14 cellular contexts compared by ENCODE assay signal in genomic region chr5:107652839-107653607, GRCh38. TPM values are rescaled to one million over a fixed set of nuclear protein-coding genes. Genes with fewer than 3 reads are reported as not detected.
DNase-seq lines count a peak whose midpoint lies in the region; ATAC-seq and TF ChIP-seq lines count a peak whose summit lies in the region.
"Had no signal": no experiment of that assay in that cellular context is flagged by ENCODE, and none has a peak within 500 bp of the region (broad histone marks: within the 10 kb centered on the region; RNA-seq: fewer than 3 reads in every experiment).

No MANE protein-coding gene starts in this region.

- H3K36me3 Mint-ChIP-seq in glutamatergic neuron (ENCODE audit: unreplicated experiment), result no peaks in the 10 kb centered on the region
- no peaks in the 10 kb centered on the region for H3K36me3 Mint-ChIP-seq in naive thymus-derived CD4-positive, alpha-beta T cell

- peak overlapping the region; percentile 83 for H3K4me3 Mint-ChIP-seq in glutamatergic neuron (ENCODE audit: unreplicated experiment)
- H3K4me3 Mint-ChIP-seq in naive thymus-derived CD4-positive, alpha-beta T cell, result no peak overlapping the region
- H3K4me3 Mint-ChIP-seq: activated T-cell treated with anti-CD3 and anti-CD28 coated beads, Interleukin-2, amount 50 U/mL, for 72 hours had no signal

- intact Hi-C loops in left ventricle myocardium superior (cut with micrococcal nuclease) (no loop called here), Right ventricle myocardium superior (cut with DNase I) (no loop called here), upper lobe of right lung (cut with DNase I) (no loop called here), posterior cingulate gyrus (cut with DNase I) (no loop called here)
- intact Hi-C loops in naive thymus-derived CD4-positive, alpha-beta T cell (cut with micrococcal nuclease), result no loop called here

- no peak for DNase-seq in left ventricle myocardium superior
- no peak for DNase-seq in Right ventricle myocardium superior
- peak; percentile 62 for DNase-seq in NCI-H526 (lab: John Stamatoyannopoulos, UW)
- peak; percentile 21 for DNase-seq in glutamatergic neuron
- no peak for DNase-seq in upper lobe of right lung
- DNase-seq in OCI-M1 (lab: John Stamatoyannopoulos, UW), result no peak
- no peak for DNase-seq in posterior cingulate gyrus
- DNase-seq in naive thymus-derived CD4-positive, alpha-beta T cell, result no peak
- DNase-seq: activated T-cell treated with anti-CD3 and anti-CD28 coated beads, Interleukin-2, amount 50 U/mL, for 72 hours; amygdala; dermis blood vessel endothelial cell; EL; NCI-H1048 had no signal

- peak; percentile 64 for ATAC-seq in left ventricle myocardium superior
- ATAC-seq in Right ventricle myocardium superior (ENCODE audit: poor library complexity), result no peak
- peak; percentile 47 for ATAC-seq in upper lobe of right lung
- no peak for ATAC-seq in naive thymus-derived CD4-positive, alpha-beta T cell
- ATAC-seq: activated T-cell treated with anti-CD3 and anti-CD28 coated beads, Interleukin-2, amount 50 U/mL, for 72 hours had no signal

- no peaks in the 10 kb centered on the region for H3K9me3 ChIP-seq in upper lobe of right lung
- H3K9me3 ChIP-seq in naive thymus-derived CD4-positive, alpha-beta T cell (ENCODE audit: control insufficient read depth in 2 of 3, low read length in 3 of 3), result no peaks in the 10 kb centered on the region

- TF ChIP-seq CTCF in glutamatergic neuron (IDR thresholded peaks at IDR 0.05; ENCODE audit: partially characterized antibody, unreplicated experiment) (no peak), upper lobe of right lung (IDR thresholded peaks at IDR 0.05) (no peak)

- H3K36me3 ChIP-seq in upper lobe of right lung, result no peaks in the 10 kb centered on the region
- H3K36me3 ChIP-seq in naive thymus-derived CD4-positive, alpha-beta T cell (ENCODE audit: control insufficient read depth in 2 of 3, insufficient read depth in 3 of 3, low read length in 3 of 3), result no peaks in the 10 kb centered on the region

- no peaks in the 10 kb centered on the region for H3K4me1 ChIP-seq in upper lobe of right lung
- H3K4me1 ChIP-seq in naive thymus-derived CD4-positive, alpha-beta T cell (ENCODE audit: control insufficient read depth in 2 of 2, insufficient read depth in 2 of 2, low read length in 2 of 2), result no peaks in the 10 kb centered on the region

- H3K4me3 ChIP-seq in upper lobe of right lung, result no peak overlapping the region
- no peak overlapping the region for H3K4me3 ChIP-seq in naive thymus-derived CD4-positive, alpha-beta T cell (ENCODE audit: low read length)

- H3K27me3 ChIP-seq in upper lobe of right lung, result no peaks in the 10 kb centered on the region
- H3K27me3 ChIP-seq in naive thymus-derived CD4-positive, alpha-beta T cell (ENCODE audit: control insufficient read depth in 2 of 2, insufficient read depth in 2 of 2, low read length in 2 of 2), result no peaks in the 10 kb centered on the region

- H3K9me3 Mint-ChIP-seq in glutamatergic neuron (ENCODE audit: unreplicated experiment), result peaks cover 7% of the 10 kb centered on the region
- no peaks in the 10 kb centered on the region for H3K9me3 Mint-ChIP-seq in naive thymus-derived CD4-positive, alpha-beta T cell
- H3K9me3 Mint-ChIP-seq: activated T-cell treated with anti-CD3 and anti-CD28 coated beads, Interleukin-2, amount 50 U/mL, for 72 hours had no signal

- peaks cover 60% of the 10 kb centered on the region for H3K4me1 Mint-ChIP-seq in glutamatergic neuron (ENCODE audit: low read depth, unreplicated experiment)
- no peaks in the 10 kb centered on the region for H3K4me1 Mint-ChIP-seq in naive thymus-derived CD4-positive, alpha-beta T cell

- H3K27me3 Mint-ChIP-seq in glutamatergic neuron (ENCODE audit: unreplicated experiment), result peaks cover 1% of the 10 kb centered on the region
- peaks cover 12 to 41% (median 26%) of the 10 kb centered on the region in 5 donors for H3K27me3 Mint-ChIP-seq in naive thymus-derived CD4-positive, alpha-beta T cell

- H3K27ac ChIP-seq in upper lobe of right lung, result no peak overlapping the region
- H3K27ac ChIP-seq in naive thymus-derived CD4-positive, alpha-beta T cell (ENCODE audit: low read depth, low read length), result no peak overlapping the region

- H3K27ac Mint-ChIP-seq in glutamatergic neuron (ENCODE audit: unreplicated experiment), result peak overlapping the region; percentile 97
- H3K27ac Mint-ChIP-seq in naive thymus-derived CD4-positive, alpha-beta T cell, result no peak overlapping the region
- H3K27ac Mint-ChIP-seq: activated T-cell treated with anti-CD3 and anti-CD28 coated beads, Interleukin-2, amount 50 U/mL, for 72 hours had no signal

- POLR2A ChIA-PET in naive thymus-derived CD4-positive, alpha-beta T cell (lab: Charles Lee), result no interaction called here

- CTCF ChIA-PET in naive thymus-derived CD4-positive, alpha-beta T cell (lab: Charles Lee), result no interaction called here

RNA-seq across cellular contexts. Expression of gene EFNA5, which starts 17.7 kb away (rescaled TPM):
- total RNA-seq in left ventricle myocardium superior (36.4 TPM), Right ventricle myocardium superior (25.7 TPM), glutamatergic neuron (ENCODE audit: unreplicated experiment) (158 TPM), upper lobe of right lung (12.0 TPM)
- under 1 TPM in 1 of 5 experiments, not detected in 4; 0.54 TPM for total RNA-seq in naive thymus-derived CD4-positive, alpha-beta T cell
- polyA plus RNA-seq in naive thymus-derived CD4-positive, alpha-beta T cell, result not detected
- total RNA-seq: T-helper 1 cell treated with Interleukin-12 subunit alpha and Interleukin-12 subunit beta and Interleukin-4 antibody, amounts not matched to agents 30 ng/mL and 1 ng/mL, for 36 hours had no signal

Comparison
In these comparisons a context has a peak if more than half of its experiments do, and no peak if none do; other contexts are left out.
1. ATAC-seq: peak in left ventricle myocardium superior (single experiment) and upper lobe of right lung (single experiment); none in Right ventricle myocardium superior (single experiment) and naive thymus-derived CD4-positive, alpha-beta T cell (single experiment).
2. DNase-seq: peak in NCI-H526 (2 of 2) and glutamatergic neuron (single experiment); none in left ventricle myocardium superior (single experiment), Right ventricle myocardium superior (single experiment), upper lobe of right lung (single experiment), OCI-M1 (single experiment), posterior cingulate gyrus (0 of 10) and naive thymus-derived CD4-positive, alpha-beta T cell (0 of 9).